18 cellular contexts compared by ENCODE assay signal in genomic region chr17:1929896-1930750, GRCh38.
"Had no signal": no experiment of that assay in that cellular context is flagged by ENCODE, and none has a peak within 500 bp of the region (broad histone marks: within the 10 kb centered on the region; RNA-seq: fewer than 3 reads in every experiment).

No MANE protein-coding gene starts in this region.

- H3K27ac Mint-ChIP-seq: activated CD4-positive, alpha-beta memory T cell treated with anti-CD3 and anti-CD28 coated beads, Interleukin-2, amount 10 ng/mL, durations not matched to agents 7 days and 5 days; activated naive CD8-positive, alpha-beta T cell treated with anti-CD3 and anti-CD28 coated beads for 36 hours; nephron progenitor cell; stimulated activated memory B cell treated with anti-CD40 and anti-IgM and Interleukin-4, amounts not matched to agents 10 μg/mL and 1 μg/mL and 100 μg/mL, for 72 hours; T-cell had no signal

- H3K36me3 Mint-ChIP-seq: activated naive CD8-positive, alpha-beta T cell treated with anti-CD3 and anti-CD28 coated beads for 36 hours; stimulated activated memory B cell treated with anti-CD40 and anti-IgM and Interleukin-4, amounts not matched to agents 10 μg/mL and 1 μg/mL and 100 μg/mL, for 72 hours; T-cell had no signal

- H3K27me3 Mint-ChIP-seq: activated CD4-positive, alpha-beta memory T cell treated with anti-CD3 and anti-CD28 coated beads, Interleukin-2, amount 10 ng/mL, durations not matched to agents 7 days and 5 days; activated naive CD8-positive, alpha-beta T cell treated with anti-CD3 and anti-CD28 coated beads for 36 hours; T-cell had no signal

- H3K9me3 Mint-ChIP-seq: activated CD4-positive, alpha-beta memory T cell treated with anti-CD3 and anti-CD28 coated beads, Interleukin-2, amount 10 ng/mL, durations not matched to agents 7 days and 5 days; activated naive CD8-positive, alpha-beta T cell treated with anti-CD3 and anti-CD28 coated beads for 36 hours; effector memory CD8-positive, alpha-beta T cell; nephron progenitor cell; stimulated activated memory B cell treated with anti-CD40 and anti-IgM and Interleukin-4, amounts not matched to agents 10 μg/mL and 1 μg/mL and 100 μg/mL, for 72 hours; T-cell had no signal

- H3K27ac ChIP-seq: breast epithelium, epithelial cell of prostate, gastroesophageal sphincter, pancreas, transverse colon had no signal

- DNase-seq: activated CD4-positive, alpha-beta memory T cell treated with anti-CD3 and anti-CD28 coated beads, Interleukin-2, amount 10 ng/mL, durations not matched to agents 7 days and 5 days; activated gamma-delta T cell treated with Interleukin-2 at 50 U/mL for 16 hours; activated naive CD8-positive, alpha-beta T cell treated with anti-CD3 and anti-CD28 coated beads for 36 hours; activated T-cell treated with anti-CD3 and anti-CD28 coated beads, Interleukin-2, amount 50 U/mL, for 48 hours; effector memory CD8-positive, alpha-beta T cell; hippocampal formation; kidney glomerular epithelial cell; mesendoderm; nephron progenitor cell; pancreas; small intestine; T-cell; T1000; transverse colon had no signal

- H3K4me3 ChIP-seq: breast epithelium, gastroesophageal sphincter, pancreas, transverse colon had no signal

- H3K4me3 Mint-ChIP-seq: activated CD4-positive, alpha-beta memory T cell treated with anti-CD3 and anti-CD28 coated beads, Interleukin-2, amount 10 ng/mL, durations not matched to agents 7 days and 5 days; activated naive CD8-positive, alpha-beta T cell treated with anti-CD3 and anti-CD28 coated beads for 36 hours; effector memory CD8-positive, alpha-beta T cell; nephron progenitor cell; stimulated activated memory B cell treated with anti-CD40 and anti-IgM and Interleukin-4, amounts not matched to agents 10 μg/mL and 1 μg/mL and 100 μg/mL, for 72 hours; T-cell had no signal

- H3K4me1 Mint-ChIP-seq: activated CD4-positive, alpha-beta memory T cell treated with anti-CD3 and anti-CD28 coated beads, Interleukin-2, amount 10 ng/mL, durations not matched to agents 7 days and 5 days; activated naive CD8-positive, alpha-beta T cell treated with anti-CD3 and anti-CD28 coated beads for 36 hours; stimulated activated memory B cell treated with anti-CD40 and anti-IgM and Interleukin-4, amounts not matched to agents 10 μg/mL and 1 μg/mL and 100 μg/mL, for 72 hours; T-cell had no signal

- ATAC-seq: effector memory CD8-positive, alpha-beta T cell; gastroesophageal sphincter; pancreas; stimulated activated memory B cell treated with anti-CD40 and anti-IgM and Interleukin-4, amounts not matched to agents 10 μg/mL and 1 μg/mL and 100 μg/mL, for 72 hours; T-cell had no signal
